22 cellular contexts compared by ENCODE assay signal in the genomic region with DNA sequence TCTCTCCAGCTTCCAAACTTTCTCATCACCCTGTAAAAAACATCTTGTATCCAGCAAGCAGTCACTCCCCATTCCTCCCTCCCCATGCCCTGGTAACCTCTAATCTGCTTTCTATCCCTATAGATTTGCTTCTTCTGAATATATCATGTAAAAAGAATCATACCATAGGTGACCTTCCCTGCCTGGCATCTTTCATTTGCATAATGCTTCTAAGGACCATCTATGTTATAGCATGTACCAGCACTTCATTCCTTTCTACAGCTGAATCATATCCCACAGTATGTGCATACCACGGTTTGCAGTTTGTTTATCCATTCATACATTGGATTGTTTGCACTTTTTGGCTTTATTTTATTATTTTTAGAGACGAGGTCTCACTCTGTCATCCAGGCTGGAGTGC.
"Had no signal": no experiment of that assay in that cellular context is flagged by ENCODE, and none has a peak within 500 bp of the region (broad histone marks: within the 10 kb centered on the region; RNA-seq: fewer than 3 reads in every experiment).

No MANE protein-coding gene starts in this region.

- H3K4me1 Mint-ChIP-seq: activated naive CD4-positive, alpha-beta T cell treated with anti-CD3 and anti-CD28 coated beads, Interleukin-2, amount 50 U/mL, for 24 hours had no signal

- ATAC-seq: psoas muscle; stimulated activated naive CD8-positive, alpha-beta T cell treated with anti-CD3 and anti-CD28 coated beads, Interleukin-15, amount 100 ng/mL, for 72 hours had no signal

- DNase-seq: activated CD4-positive, alpha-beta T cell treated with anti-CD3 and anti-CD28 coated beads for 1 hour; activated CD8-positive, alpha-beta memory T cell treated with anti-CD3 and anti-CD28 coated beads for 24 hours; activated CD8-positive, alpha-beta memory T cell treated with anti-CD3 and anti-CD28 coated beads, Interleukin-2, amount 50 U/mL, for 48 hours; activated gamma-delta T cell; adrenal gland; cerebellar nuclear complex; dermis blood vessel endothelial cell; effector memory CD4-positive, alpha-beta T cell; foreskin melanocyte; glutamatergic neuron; hypothalamus; psoas muscle; right cardiac atrium; stimulated activated CD4-positive, alpha-beta T cell treated with anti-CD3 and anti-CD28 coated beads, Interleukin-2, amount 100 ng/mL, for 48 hours; stimulated activated naive CD8-positive, alpha-beta T cell treated with anti-CD3 and anti-CD28 coated beads, Interleukin-15, amount 100 ng/mL, for 72 hours; T-helper 1 cell; T1000; upper lobe of left lung had no signal

- H3K27ac Mint-ChIP-seq: activated naive CD4-positive, alpha-beta T cell treated with anti-CD3 and anti-CD28 coated beads, Interleukin-2, amount 50 U/mL, for 24 hours had no signal

- H3K4me3 ChIP-seq: adrenal gland, breast epithelium, psoas muscle, skin epidermis, suprapubic skin, upper lobe of left lung had no signal

- H3K36me3 Mint-ChIP-seq: activated naive CD4-positive, alpha-beta T cell treated with anti-CD3 and anti-CD28 coated beads, Interleukin-2, amount 50 U/mL, for 24 hours had no signal

- H3K27me3 Mint-ChIP-seq: activated naive CD4-positive, alpha-beta T cell treated with anti-CD3 and anti-CD28 coated beads, Interleukin-2, amount 50 U/mL, for 24 hours; stimulated activated naive CD8-positive, alpha-beta T cell treated with anti-CD3 and anti-CD28 coated beads, Interleukin-15, amount 100 ng/mL, for 72 hours had no signal

- H3K9me3 Mint-ChIP-seq: activated naive CD4-positive, alpha-beta T cell treated with anti-CD3 and anti-CD28 coated beads, Interleukin-2, amount 50 U/mL, for 24 hours; stimulated activated naive CD8-positive, alpha-beta T cell treated with anti-CD3 and anti-CD28 coated beads, Interleukin-15, amount 100 ng/mL, for 72 hours had no signal

- H3K4me3 Mint-ChIP-seq: activated naive CD4-positive, alpha-beta T cell treated with anti-CD3 and anti-CD28 coated beads, Interleukin-2, amount 50 U/mL, for 24 hours; stimulated activated naive CD8-positive, alpha-beta T cell treated with anti-CD3 and anti-CD28 coated beads, Interleukin-15, amount 100 ng/mL, for 72 hours had no signal

- H3K9me3 ChIP-seq: adrenal gland, breast epithelium, psoas muscle, suprapubic skin, upper lobe of left lung had no signal

- H3K36me3 ChIP-seq: adrenal gland, breast epithelium, suprapubic skin, upper lobe of left lung had no signal

- H3K27me3 ChIP-seq: adrenal gland, breast epithelium, suprapubic skin, upper lobe of left lung had no signal
